35 cellular contexts compared by ENCODE assay signal in genomic region chr2:49369650-49370049, GRCh38.
"Had no signal": no experiment of that assay in that cellular context is flagged by ENCODE, and none has a peak within 500 bp of the region (broad histone marks: within the 10 kb centered on the region; RNA-seq: fewer than 3 reads in every experiment).

No MANE protein-coding gene starts in this region.

- H3K4me3 ChIP-seq: adrenal gland, body of pancreas, breast epithelium had no signal

- H3K27ac Mint-ChIP-seq: activated CD4-positive, alpha-beta memory T cell treated with anti-CD3 and anti-CD28 coated beads, Interleukin-2, amount 10 ng/mL, durations not matched to agents 7 days and 5 days; activated CD4-positive, alpha-beta T cell treated with anti-CD3 and anti-CD28 coated beads for 36 hours; activated CD4-positive, alpha-beta T cell treated with anti-CD3 and anti-CD28 coated beads, Interleukin-2, amount 10 ng/mL, durations not matched to agents 7 days and 5 days; activated CD8-positive, alpha-beta memory T cell treated with anti-CD3 and anti-CD28 coated beads, Interleukin-2, amount 10 ng/mL, durations not matched to agents 7 days and 5 days; activated CD8-positive, alpha-beta T cell treated with anti-CD3 and anti-CD28 coated beads, Interleukin-2, amount 10 ng/mL, durations not matched to agents 7 days and 5 days; activated naive CD4-positive, alpha-beta T cell treated with anti-CD3 and anti-CD28 coated beads, Interleukin-2, amount 10 ng/mL, durations not matched to agents 7 days and 5 days; activated naive CD4-positive, alpha-beta T cell treated with anti-CD3 and anti-CD28 coated beads, Interleukin-2, amount 50 U/mL, for 24 hours; activated naive CD8-positive, alpha-beta T cell treated with anti-CD3 and anti-CD28 coated beads for 36 hours; activated T-cell treated with anti-CD3 and anti-CD28 coated beads, Interleukin-2, amount 50 U/mL, for 24 hours; activated T-helper 2 cell treated with anti-CD3 and anti-CD28 coated beads, Interferon-gamma antibody, Interleukin-2, Interleukin-4, amounts not matched to agents 10 μg/mL and 5 μg/mL and 100 μg/mL, durations not matched to agents 14 hours and 24 hours and 36 hours; T-helper 1 cell treated with Interleukin-12 subunit alpha and Interleukin-12 subunit beta and Interleukin-4 antibody, amounts not matched to agents 30 μg/mL and 1 μg/mL, for 36 hours; T-helper 2 cell treated with Interferon-gamma antibody and Interleukin-4, amounts not matched to agents 5 μg/mL and 100 μg/mL, for 36 hours; WTC11 had no signal

- ATAC-seq: activated CD4-positive, alpha-beta T cell treated with anti-CD3 and anti-CD28 coated beads for 36 hours; activated CD4-positive, CD25-positive, alpha-beta regulatory T cell treated with anti-CD3 and anti-CD28 coated beads, Interleukin-2, amount 50 U/mL, for 24 hours; activated CD8-positive, alpha-beta memory T cell treated with anti-CD3 and anti-CD28 coated beads, Interleukin-2, amount 10 ng/mL, durations not matched to agents 7 days and 5 days; activated CD8-positive, alpha-beta T cell treated with anti-CD3 and anti-CD28 coated beads, Interleukin-2, amount 10 ng/mL, durations not matched to agents 7 days and 5 days; body of pancreas; WTC11 had no signal

- H3K9me3 ChIP-seq: adrenal gland, body of pancreas, breast epithelium had no signal

- DNase-seq: activated CD4-positive, alpha-beta memory T cell treated with anti-CD3 and anti-CD28 coated beads, Interleukin-2, amount 10 ng/mL, durations not matched to agents 7 days and 5 days; activated CD4-positive, alpha-beta T cell treated with anti-CD3 and anti-CD28 coated beads for 1 hour; activated CD4-positive, alpha-beta T cell treated with anti-CD3 and anti-CD28 coated beads for 36 hours; activated CD4-positive, alpha-beta T cell treated with anti-CD3 and anti-CD28 coated beads for 48 hours; activated CD4-positive, alpha-beta T cell treated with anti-CD3 and anti-CD28 coated beads, Interleukin-2, amount 10 ng/mL, durations not matched to agents 7 days and 5 days; activated CD4-positive, alpha-beta T cell treated with anti-CD3 and anti-CD28 coated beads, Interleukin-2, amount 50 U/mL, for 48 hours; activated CD4-positive, CD25-positive, alpha-beta regulatory T cell; activated CD8-positive, alpha-beta memory T cell treated with anti-CD3 and anti-CD28 coated beads for 24 hours; activated CD8-positive, alpha-beta memory T cell treated with anti-CD3 and anti-CD28 coated beads, Interleukin-2, amount 10 ng/mL, durations not matched to agents 7 days and 5 days; activated CD8-positive, alpha-beta memory T cell treated with anti-CD3 and anti-CD28 coated beads, Interleukin-2, amount 50 U/mL, for 48 hours; activated CD8-positive, alpha-beta T cell treated with anti-CD3 and anti-CD28 coated beads, Interleukin-2, amount 10 ng/mL, durations not matched to agents 7 days and 5 days; activated effector memory CD4-positive, alpha-beta T cell treated with Interleukin-2 at 50 U/mL for 16 hours; activated gamma-delta T cell; activated naive CD4-positive, alpha-beta T cell treated with anti-CD3 and anti-CD28 coated beads, Interleukin-2, amount 10 ng/mL, durations not matched to agents 7 days and 5 days; activated naive CD4-positive, alpha-beta T cell treated with Interleukin-2 at 50 U/mL for 16 hours; activated naive CD8-positive, alpha-beta T cell treated with anti-CD3 and anti-CD28 coated beads for 36 hours; activated T-cell treated with anti-CD3 and anti-CD28 coated beads, Interleukin-2, amount 50 U/mL, for 24 hours; activated T-cell treated with anti-CD3 and anti-CD28 coated beads, Interleukin-2, amount 50 U/mL, for 48 hours; adrenal gland; amniotic stem cell; aorta; body of pancreas; brain microvascular endothelial cell; central memory CD4-positive, alpha-beta T cell; T-helper 1 cell; T-helper 2 cell; T-helper 9 cell; WERI-Rb-1 had no signal

- H3K27me3 Mint-ChIP-seq: activated CD4-positive, alpha-beta memory T cell treated with anti-CD3 and anti-CD28 coated beads, Interleukin-2, amount 10 ng/mL, durations not matched to agents 7 days and 5 days; activated CD4-positive, alpha-beta T cell treated with anti-CD3 and anti-CD28 coated beads for 36 hours; activated CD4-positive, alpha-beta T cell treated with anti-CD3 and anti-CD28 coated beads, Interleukin-2, amount 10 ng/mL, durations not matched to agents 7 days and 5 days; activated CD8-positive, alpha-beta memory T cell treated with anti-CD3 and anti-CD28 coated beads, Interleukin-2, amount 10 ng/mL, durations not matched to agents 7 days and 5 days; activated naive CD4-positive, alpha-beta T cell treated with anti-CD3 and anti-CD28 coated beads, Interleukin-2, amount 10 ng/mL, durations not matched to agents 7 days and 5 days; activated naive CD4-positive, alpha-beta T cell treated with anti-CD3 and anti-CD28 coated beads, Interleukin-2, amount 50 U/mL, for 24 hours; activated naive CD8-positive, alpha-beta T cell treated with anti-CD3 and anti-CD28 coated beads for 36 hours; activated T-cell treated with anti-CD3 and anti-CD28 coated beads, Interleukin-2, amount 50 U/mL, for 24 hours had no signal

- H3K4me1 Mint-ChIP-seq: activated CD4-positive, alpha-beta memory T cell treated with anti-CD3 and anti-CD28 coated beads, Interleukin-2, amount 10 ng/mL, durations not matched to agents 7 days and 5 days; activated CD4-positive, alpha-beta T cell treated with anti-CD3 and anti-CD28 coated beads for 36 hours; activated CD4-positive, alpha-beta T cell treated with anti-CD3 and anti-CD28 coated beads, Interleukin-2, amount 10 ng/mL, durations not matched to agents 7 days and 5 days; activated CD8-positive, alpha-beta memory T cell treated with anti-CD3 and anti-CD28 coated beads, Interleukin-2, amount 10 ng/mL, durations not matched to agents 7 days and 5 days; activated naive CD4-positive, alpha-beta T cell treated with anti-CD3 and anti-CD28 coated beads, Interleukin-2, amount 10 ng/mL, durations not matched to agents 7 days and 5 days; activated naive CD4-positive, alpha-beta T cell treated with anti-CD3 and anti-CD28 coated beads, Interleukin-2, amount 50 U/mL, for 24 hours; activated naive CD8-positive, alpha-beta T cell treated with anti-CD3 and anti-CD28 coated beads for 36 hours had no signal

- H3K27ac ChIP-seq: adrenal gland, body of pancreas, brain microvascular endothelial cell, breast epithelium, WERI-Rb-1 had no signal

- H3K4me3 Mint-ChIP-seq: activated CD4-positive, alpha-beta memory T cell treated with anti-CD3 and anti-CD28 coated beads, Interleukin-2, amount 10 ng/mL, durations not matched to agents 7 days and 5 days; activated CD4-positive, alpha-beta T cell treated with anti-CD3 and anti-CD28 coated beads for 36 hours; activated CD4-positive, alpha-beta T cell treated with anti-CD3 and anti-CD28 coated beads, Interleukin-2, amount 10 ng/mL, durations not matched to agents 7 days and 5 days; activated CD8-positive, alpha-beta memory T cell treated with anti-CD3 and anti-CD28 coated beads, Interleukin-2, amount 10 ng/mL, durations not matched to agents 7 days and 5 days; activated CD8-positive, alpha-beta T cell treated with anti-CD3 and anti-CD28 coated beads, Interleukin-2, amount 10 ng/mL, durations not matched to agents 7 days and 5 days; activated naive CD4-positive, alpha-beta T cell treated with anti-CD3 and anti-CD28 coated beads, Interleukin-2, amount 10 ng/mL, durations not matched to agents 7 days and 5 days; activated naive CD4-positive, alpha-beta T cell treated with anti-CD3 and anti-CD28 coated beads, Interleukin-2, amount 50 U/mL, for 24 hours; activated naive CD8-positive, alpha-beta T cell treated with anti-CD3 and anti-CD28 coated beads for 36 hours; activated T-cell treated with anti-CD3 and anti-CD28 coated beads, Interleukin-2, amount 50 U/mL, for 24 hours; T-helper 1 cell treated with Interleukin-12 subunit alpha and Interleukin-12 subunit beta and Interleukin-4 antibody, amounts not matched to agents 30 μg/mL and 1 μg/mL, for 36 hours; T-helper 2 cell treated with Interferon-gamma antibody and Interleukin-4, amounts not matched to agents 5 μg/mL and 100 μg/mL, for 36 hours; WTC11 had no signal

- H3K4me1 ChIP-seq: adrenal gland, body of pancreas, breast epithelium had no signal

- H3K9me3 Mint-ChIP-seq: activated CD4-positive, alpha-beta T cell treated with anti-CD3 and anti-CD28 coated beads, Interleukin-2, amount 10 ng/mL, durations not matched to agents 7 days and 5 days; activated naive CD4-positive, alpha-beta T cell treated with anti-CD3 and anti-CD28 coated beads, Interleukin-2, amount 10 ng/mL, durations not matched to agents 7 days and 5 days; T-helper 1 cell treated with Interleukin-12 subunit alpha and Interleukin-12 subunit beta and Interleukin-4 antibody, amounts not matched to agents 30 μg/mL and 1 μg/mL, for 36 hours had no signal

- H3K36me3 Mint-ChIP-seq: activated CD8-positive, alpha-beta memory T cell treated with anti-CD3 and anti-CD28 coated beads, Interleukin-2, amount 10 ng/mL, durations not matched to agents 7 days and 5 days; activated naive CD4-positive, alpha-beta T cell treated with anti-CD3 and anti-CD28 coated beads, Interleukin-2, amount 10 ng/mL, durations not matched to agents 7 days and 5 days; activated naive CD4-positive, alpha-beta T cell treated with anti-CD3 and anti-CD28 coated beads, Interleukin-2, amount 50 U/mL, for 24 hours; activated naive CD8-positive, alpha-beta T cell treated with anti-CD3 and anti-CD28 coated beads for 36 hours; WTC11 had no signal

- H3K36me3 ChIP-seq: adrenal gland, brain microvascular endothelial cell, breast epithelium, WERI-Rb-1 had no signal

- H3K27me3 ChIP-seq: adrenal gland, body of pancreas, brain microvascular endothelial cell, breast epithelium had no signal
